In genomic region chr6:166582258-166582657, GRCh38 we compare ENCODE assay signal across 21 cellular contexts. TPM values are rescaled to one million over a fixed set of nuclear protein-coding genes. Genes with fewer than 3 reads are reported as not detected.
A peak's percentile ranks its signal among the peaks of the same experiment; 100 is the strongest.
DNase-seq lines count a peak whose midpoint lies in the region; ATAC-seq and TF ChIP-seq lines count a peak whose summit lies in the region.
"Had no signal": no experiment of that assay in that cellular context is flagged by ENCODE, and none has a peak within 500 bp of the region (broad histone marks: within the 10 kb centered on the region; RNA-seq: fewer than 3 reads in every experiment).

No MANE protein-coding gene starts in this region.

- intact Hi-C loops in A673 (cut with micrococcal nuclease; ENCODE audit: unreplicated experiment), result no loop called here
- intact Hi-C loops in dendritic cell treated with granulocyte-macrophage colony-stimulating factor and Interleukin-4, amounts not matched to agents 40 ng/mL and 50 ng/mL, for 4 days (cut with micrococcal nuclease), result no loop called here

- H3K36me3 ChIP-seq in A673 (ENCODE audit: insufficient read depth, low read length, poor library complexity, severe bottlenecking), result no peaks in the 10 kb centered on the region

- H3K4me3 ChIP-seq in A673 (ENCODE audit: low read depth, low read length, poor library complexity, severe bottlenecking), result no peak overlapping the region
- H3K4me3 ChIP-seq: GM23338 had no signal

- H3K27me3 Mint-ChIP-seq in dendritic cell treated with granulocyte-macrophage colony-stimulating factor and Interleukin-4, amounts not matched to agents 40 ng/mL and 50 ng/mL, for 4 days, result no peaks in the 10 kb centered on the region

- TF ChIP-seq CTCF in A673 (conservative IDR thresholded peaks at IDR 0.05; ENCODE audit: low read depth, low read length) (no peak), GM13976 (IDR thresholded peaks at IDR 0.05; ENCODE audit: borderline replicate concordance, control extremely low read depth, extremely low read depth, insufficient read depth, missing control alignments) (no peak)

- H3K4me1 Mint-ChIP-seq in dendritic cell treated with granulocyte-macrophage colony-stimulating factor and Interleukin-4, amounts not matched to agents 40 ng/mL and 50 ng/mL, for 4 days (ENCODE audit: low read depth), result peaks cover 13% of the 10 kb centered on the region

- no TSS peak for BruUV-seq in A673 (replicated peaks; lab: Mats Ljungman, UMichigan)

- H3K4me3 Mint-ChIP-seq in dendritic cell treated with granulocyte-macrophage colony-stimulating factor and Interleukin-4, amounts not matched to agents 40 ng/mL and 50 ng/mL, for 4 days, result no peak overlapping the region
- H3K4me3 Mint-ChIP-seq: CD14-positive monocyte, GM23338 had no signal

- no peak overlapping the region for H3K27ac ChIP-seq in A673 (ENCODE audit: low read depth, low read length, poor library complexity, severe bottlenecking)
- H3K27ac ChIP-seq: 22Rv1 had no signal

- CTCF ChIA-PET in A673 (lab: Charles Lee), result no interaction called here

- in situ Hi-C loops in GM13976 (cut with MboI; ENCODE audit: low sequenced_read_pairs, unreplicated experiment), result no loop called here

- H3K9me3 ChIP-seq in A673 (ENCODE audit: low read depth, low read length, poor library complexity, severe bottlenecking), result no peaks in the 10 kb centered on the region

- peak; percentile 33 for DNase-seq in A673 (ENCODE audit: low spot score)
- DNase-seq in GM04504 (ENCODE audit: low read depth), result peak; percentile 75
- DNase-seq in left kidney (ENCODE audit: low read depth, low spot score), result peak; percentile 72
- no peak for DNase-seq in DMS153 (lab: John Stamatoyannopoulos, UW)
- DNase-seq in GM13976 (ENCODE audit: low spot score), result no peak
- DNase-seq in superior temporal gyrus (ENCODE audit: extremely low spot score), result no peak
- DNase-seq: AML-193, DMS 273 treated with DMSO at 0.1 percent for 48 hours, KBM-7, NCI-H1436 treated with DMSO at 0.1 percent for 48 hours, NCI-H2029 treated with DMSO at 0.1 percent for 48 hours, NCI-H2171 treated with DMSO at 0.1 percent for 48 hours, NCI-H446 treated with DMSO at 0.1 percent for 48 hours, NCI-H748 treated with DMSO at 0.1 percent for 48 hours, RPMI8226, SIG-M5 had no signal

- H3K27me3 ChIP-seq in A673 (replicated peaks; ENCODE audit: insufficient read depth, low read depth, low read length, poor library complexity), result no peaks in the 10 kb centered on the region

- no peak for ATAC-seq in GM18868 (IDR thresholded peaks at IDR 0.05; ENCODE audit: unreplicated experiment)
- ATAC-seq: GM23338 had no signal

- POLR2A ChIA-PET in A673 (lab: Charles Lee; ENCODE audit: low non-redundant PET), result no interaction called here

- peak overlapping the region; percentile 48 for H3K27ac Mint-ChIP-seq in dendritic cell treated with granulocyte-macrophage colony-stimulating factor and Interleukin-4, amounts not matched to agents 40 ng/mL and 50 ng/mL, for 4 days
- H3K27ac Mint-ChIP-seq: CD14-positive monocyte, GM23338 had no signal

- H3K36me3 Mint-ChIP-seq in dendritic cell treated with granulocyte-macrophage colony-stimulating factor and Interleukin-4, amounts not matched to agents 40 ng/mL and 50 ng/mL, for 4 days (ENCODE audit: low read depth), result no peaks in the 10 kb centered on the region
- H3K36me3 Mint-ChIP-seq: CD14-positive monocyte had no signal

- peaks cover 7% of the 10 kb centered on the region for H3K9me3 Mint-ChIP-seq in dendritic cell treated with granulocyte-macrophage colony-stimulating factor and Interleukin-4, amounts not matched to agents 40 ng/mL and 50 ng/mL, for 4 days

- H3K4me1 ChIP-seq in A673 (ENCODE audit: insufficient read depth, low read length, poor library complexity, severe bottlenecking), result peaks cover 43% of the 10 kb centered on the region

RNA-seq across cellular contexts. Expression of gene RAMACL, which starts 4.2 kb away (rescaled TPM):
- 0.77 and 2.2 TPM in 2 replicates for total RNA-seq in A673 (2021)

RNA-seq across cellular contexts. Expression of gene RPS6KA2, which starts 44.8 kb away (rescaled TPM):
- 30.1 and 37.8 TPM in 2 replicates for total RNA-seq in A673 (2021)

Comparison
In these comparisons a context has a peak if more than half of its experiments do, and no peak if none do; other contexts are left out.
1. DNase-seq: peak in A673 (single experiment), GM04504 (single experiment) and left kidney (single experiment); none in DMS153 (single experiment), GM13976 (single experiment) and superior temporal gyrus (single experiment).